In genomic region chr11:7638710-7639642, GRCh38 we compare ENCODE assay signal across 12 cellular contexts. TPM values are rescaled to one million over a fixed set of nuclear protein-coding genes. Genes with fewer than 3 reads are reported as not detected.
DNase-seq lines count a peak whose midpoint lies in the region; ATAC-seq and TF ChIP-seq lines count a peak whose summit lies in the region.
"Had no signal": no experiment of that assay in that cellular context is flagged by ENCODE, and none has a peak within 500 bp of the region (broad histone marks: within the 10 kb centered on the region; RNA-seq: fewer than 3 reads in every experiment).

No MANE protein-coding gene starts in this region.

- H3K27ac Mint-ChIP-seq in CD8-positive, alpha-beta T cell = no peak overlapping the region

- CTCF ChIA-PET in CD8-positive, alpha-beta T cell (lab: Charles Lee) = no interaction called here

- TF ChIP-seq EP300 in esophagus muscularis mucosa (IDR thresholded peaks at IDR 0.05) = no peak

- H3K9me3 ChIP-seq in esophagus muscularis mucosa (no peaks in the 10 kb centered on the region), testis (no peaks in the 10 kb centered on the region)
- H3K9me3 ChIP-seq in CD8-positive, alpha-beta T cell (ENCODE audit: low read length) = no peaks in the 10 kb centered on the region
- H3K9me3 ChIP-seq: prostate gland had no signal

- no peaks in the 10 kb centered on the region for H3K9me3 Mint-ChIP-seq in CD8-positive, alpha-beta T cell

- peak; percentile 58 for ATAC-seq in GM19438 (IDR thresholded peaks at IDR 0.05; ENCODE audit: low read depth, unreplicated experiment)
- ATAC-seq in HG02943 (IDR thresholded peaks at IDR 0.05; ENCODE audit: low read depth, unreplicated experiment) = peak; percentile 58
- no peak for ATAC-seq in CD8-positive, alpha-beta T cell
- ATAC-seq: esophagus mucosa, SK-N-SH treated with all-trans-retinoic acid at 6 μM for 48 hours had no signal

- H3K36me3 ChIP-seq in esophagus muscularis mucosa (peaks cover 0 to 84% (median 33%) of the 10 kb centered on the region in 4 donors), testis (ENCODE audit: low read depth, missing control alignments) (no peaks in the 10 kb centered on the region)
- H3K36me3 ChIP-seq in CD8-positive, alpha-beta T cell (ENCODE audit: insufficient read depth, low read length) = peaks cover 25% of the 10 kb centered on the region

- WGBS in esophagus muscularis mucosa = 74% methylated on average over 5 of the region's 5 CpGs
- 69 to 71% methylated on average over 5 of the region's 5 CpGs for WGBS in testis, 2 donors

- DNase-seq in esophagus muscularis mucosa (ENCODE audit: extremely low spot score) (no peak), testis (peak; percentile 58), amniotic stem cell (lab: John Stamatoyannopoulos, UW) (no peak), DMS114 treated with DMSO at 0.1 percent for 48 hours (lab: John Stamatoyannopoulos, UW; ENCODE audit: unreplicated experiment) (no peak)
- DNase-seq in CD8-positive, alpha-beta T cell = no peak
- DNase-seq in stimulated activated CD4-positive, alpha-beta T cell treated with anti-CD3 and anti-CD28 coated beads, Interleukin-4, amount 100 ng/mL, for 1 hour = no peak
- DNase-seq: DND-41 had no signal

- TF ChIP-seq CTCF in esophagus muscularis mucosa (IDR thresholded peaks at IDR 0.05) (no peak), testis (IDR thresholded peaks at IDR 0.05) (no peak)
- no peak for TF ChIP-seq CTCF in CD8-positive, alpha-beta T cell (IDR thresholded peaks at IDR 0.05)

- intact Hi-C loops in esophagus muscularis mucosa (cut with DNase I) (no loop called here), testis (cut with DNase I; ENCODE audit: low total_unique reads) (no loop called here)
- intact Hi-C loops in CD8-positive, alpha-beta T cell (cut with DNase I, micrococcal nuclease) = no loop called here

- no peak for TF ChIP-seq POLR2A in esophagus muscularis mucosa (IDR thresholded peaks at IDR 0.05; ENCODE audit: low read depth)
- no peak for TF ChIP-seq POLR2A in testis (IDR thresholded peaks at IDR 0.05)

- H3K27me3 ChIP-seq in esophagus muscularis mucosa (no peaks in the 10 kb centered on the region), testis (no peaks in the 10 kb centered on the region)
- H3K27me3 ChIP-seq in CD8-positive, alpha-beta T cell (ENCODE audit: insufficient read depth, low read length) = no peaks in the 10 kb centered on the region

- peaks cover 78% of the 10 kb centered on the region for H3K36me3 Mint-ChIP-seq in CD8-positive, alpha-beta T cell

- H3K4me1 ChIP-seq in esophagus muscularis mucosa (peaks cover 0 to 18% (median 5%) of the 10 kb centered on the region in 4 donors), testis (peaks cover 18% of the 10 kb centered on the region)
- H3K4me1 ChIP-seq in CD8-positive, alpha-beta T cell (ENCODE audit: insufficient read depth, low read length) = no peaks in the 10 kb centered on the region

- POLR2A ChIA-PET in CD8-positive, alpha-beta T cell (lab: Charles Lee) = interaction anchor here (1.8 to 1.9 kb wide), 2 partner anchors 9 to 11 kb away, joined by 4 read pairs; no protein-coding TSS in a partner anchor

- H3K27ac ChIP-seq in esophagus muscularis mucosa (replicated peaks in 1 of 4) = peak overlapping the region; percentile 50 to 73 (median 59)
- peak overlapping the region; percentile 27 to 82 for H3K27ac ChIP-seq in testis
- H3K27ac ChIP-seq in CD8-positive, alpha-beta T cell (ENCODE audit: low read depth, low read length) = no peak overlapping the region
- H3K27ac ChIP-seq: prostate gland had no signal

- no peak overlapping the region for H3K4me3 Mint-ChIP-seq in CD8-positive, alpha-beta T cell

- no peaks in the 10 kb centered on the region for H3K27me3 Mint-ChIP-seq in CD8-positive, alpha-beta T cell (ENCODE audit: low read depth)

- H3K4me3 ChIP-seq in esophagus muscularis mucosa (no peak overlapping the region), testis (no peak overlapping the region)
- no peak overlapping the region for H3K4me3 ChIP-seq in CD8-positive, alpha-beta T cell (ENCODE audit: low read depth, low read length)
- H3K4me3 ChIP-seq: prostate gland had no signal

- H3K4me1 Mint-ChIP-seq in CD8-positive, alpha-beta T cell (ENCODE audit: low read depth) = no peaks in the 10 kb centered on the region

RNA-seq across cellular contexts. Expression of gene CYB5R2, which starts 34.3 kb away (rescaled TPM):
- total RNA-seq in esophagus muscularis mucosa (1 to 10 TPM; 2.2 to 4.2 (median 2.6) TPM), testis (100 to 1,000 TPM; 140 to 190 TPM)
- 263 TPM for polyA plus RNA-seq in testis (ENCODE audit: insufficient read depth, low read depth, low replicate concordance)
- not detected for total RNA-seq in CD8-positive, alpha-beta T cell

Comparison
In these comparisons a context has a peak if more than half of its experiments do, and no peak if none do; other contexts are left out.
1. RNA of gene CYB5R2, which starts 34.3 kb away (total RNA-seq): 140 to 190 TPM in testis; 2.2 to 4.2 TPM in esophagus muscularis mucosa and not detected in CD8-positive, alpha-beta T cell; every median in the first group is over 10 times any median in the second.